Comparison of ENCODE assay signal across 13 cellular contexts in genomic region chr1:168613689-168614655, GRCh38. TPM values are rescaled to one million over a fixed set of nuclear protein-coding genes. Genes with fewer than 3 reads are reported as not detected.
A peak's percentile ranks its signal among the peaks of the same experiment; 100 is the strongest.
DNase-seq lines count a peak whose midpoint lies in the region; TF ChIP-seq lines count a peak whose summit lies in the region.
"Had no signal": no experiment of that assay in that cellular context is flagged by ENCODE, and none has a peak within 500 bp of the region (broad histone marks: within the 10 kb centered on the region; RNA-seq: fewer than 3 reads in every experiment).

No MANE protein-coding gene starts in this region.

- no peaks in the 10 kb centered on the region for H3K79me2 ChIP-seq in H9 (ENCODE audit: insufficient read depth, low read length)
- H3K79me2 ChIP-seq: hepatocyte had no signal

- H3K36me3 ChIP-seq in mesodermal cell (ENCODE audit: control insufficient read depth, insufficient read depth, low read length) (no peaks in the 10 kb centered on the region), uterus (no peaks in the 10 kb centered on the region)
- H3K36me3 ChIP-seq: upper lobe of left lung had no signal

- no peak overlapping the region for H2BK20ac ChIP-seq in H9 (ENCODE audit: low read depth, low read length, poor library complexity, severe bottlenecking)

- no peaks in the 10 kb centered on the region for H3K27me3 ChIP-seq in dorsolateral prefrontal cortex
- no peaks in the 10 kb centered on the region for H3K27me3 ChIP-seq in uterus
- H3K27me3 ChIP-seq in H9 (ENCODE audit: insufficient read depth, low read length), result no peaks in the 10 kb centered on the region
- H3K27me3 ChIP-seq: hepatocyte, upper lobe of left lung had no signal

- no peak overlapping the region for H4K8ac ChIP-seq in H9 (replicated peaks; ENCODE audit: insufficient read length, low read depth, low read length)

- H3K9me3 Mint-ChIP-seq in endothelial cell (ENCODE audit: unreplicated experiment) (no peaks in the 10 kb centered on the region), H9 (no peaks in the 10 kb centered on the region)

- H2BK15ac ChIP-seq in H9 (ENCODE audit: low read depth, low read length), result no peak overlapping the region

- no peak overlapping the region for H3K4ac ChIP-seq in H9 (ENCODE audit: low read depth, low read length)

- H3K9ac ChIP-seq in H9 (ENCODE audit: extremely low read depth, insufficient read length, low read length), result no peak overlapping the region

- H3K4me3 Mint-ChIP-seq in endothelial cell (ENCODE audit: unreplicated experiment), result no peak overlapping the region
- no peak overlapping the region for H3K4me3 Mint-ChIP-seq in H9

- no peak overlapping the region for H3K14ac ChIP-seq in H9 (ENCODE audit: insufficient read depth, low read length)

- H4K5ac ChIP-seq in H9 (ENCODE audit: insufficient read length, low read depth, low read length), result no peak overlapping the region

- peak overlapping the region in 29 of 59 donors; percentile 2 to 48 (median 25) for H3K4me3 ChIP-seq in dorsolateral prefrontal cortex
- no peak overlapping the region for H3K4me3 ChIP-seq in mesodermal cell (ENCODE audit: extremely low read depth, insufficient read depth, low read length, poor library complexity, severe bottlenecking)
- no peak overlapping the region for H3K4me3 ChIP-seq in uterus
- H3K4me3 ChIP-seq: coronary artery, hepatocyte, upper lobe of left lung had no signal

- no peak overlapping the region for H2AK5ac ChIP-seq in H9 (ENCODE audit: insufficient read length, low read length)

- H3K27ac Mint-ChIP-seq in endothelial cell (ENCODE audit: unreplicated experiment) (no peak overlapping the region), H9 (no peak overlapping the region)

- 71 to 78% methylated on average over 10 to 13 of the region's 16 CpGs for WGBS in mesodermal cell (ENCODE audit: insufficient coverage in 2 of 2), 2 experiments
- no CpG with 5 or more reads among the region's 16 CpGs for WGBS in H9 (ENCODE audit: extremely low coverage, insufficient read length, low lambda C conversion rate)

- TF ChIP-seq CTCF in dorsolateral prefrontal cortex (IDR thresholded peaks at IDR 0.05 in 54 of 56, conservative IDR thresholded peaks at IDR 0.05 in 2 of 56; ENCODE audit: low read depth in 1 of 56, partially characterized antibody in 56 of 56), result no peak
- TF ChIP-seq CTCF in uterus (IDR thresholded peaks at IDR 0.05), result no peak
- TF ChIP-seq CTCF in endothelial cell (IDR thresholded peaks at IDR 0.05; ENCODE audit: unreplicated experiment), result no peak
- no peak for TF ChIP-seq CTCF in H9 (conservative IDR thresholded peaks at IDR 0.05)

- no peak overlapping the region for H3T11ph ChIP-seq in H9 (ENCODE audit: low read length)

- no peak overlapping the region for H3K23ac ChIP-seq in H9 (ENCODE audit: insufficient read length, low read depth, low read length)

- no peaks in the 10 kb centered on the region for H3K36me3 Mint-ChIP-seq in endothelial cell (ENCODE audit: low read depth, unreplicated experiment)
- no peaks in the 10 kb centered on the region for H3K36me3 Mint-ChIP-seq in H9 (ENCODE audit: insufficient read depth in 1 of 3, low read depth in 3 of 3)

- H2BK5ac ChIP-seq in H9 (ENCODE audit: insufficient read length, low read length), result no peak overlapping the region

- no peak overlapping the region for H2AFZ ChIP-seq in H9 (ENCODE audit: low read length)
- H2AFZ ChIP-seq: hepatocyte had no signal

- H3K9me3 ChIP-seq in mesodermal cell (ENCODE audit: control insufficient read depth, low read length), result no peaks in the 10 kb centered on the region
- H3K9me3 ChIP-seq in uterus, result no peaks in the 10 kb centered on the region
- H3K9me3 ChIP-seq in H9 (ENCODE audit: control insufficient read depth, low read depth, low read length), result no peaks in the 10 kb centered on the region
- H3K9me3 ChIP-seq: upper lobe of left lung had no signal

- no peak overlapping the region for H4K91ac ChIP-seq in H9 (ENCODE audit: insufficient read length, low read depth, low read length)

- H3K27me3 Mint-ChIP-seq in endothelial cell (ENCODE audit: unreplicated experiment) (no peaks in the 10 kb centered on the region), H9 (ENCODE audit: low read depth) (no peaks in the 10 kb centered on the region)

- H3K79me1 ChIP-seq in H9 (ENCODE audit: insufficient read depth, low read depth, low read length, poor library complexity, severe bottlenecking), result no peaks in the 10 kb centered on the region

- H3K27ac ChIP-seq in dorsolateral prefrontal cortex, result peak overlapping the region in 43 of 59 donors; percentile 4 to 72 (median 50)
- peak overlapping the region; percentile 65 for H3K27ac ChIP-seq in mesodermal cell (ENCODE audit: low read depth, low read length, severe bottlenecking)
- H3K27ac ChIP-seq in uterus, result peak overlapping the region; percentile 69 to 76
- no peak overlapping the region for H3K27ac ChIP-seq in H9 (ENCODE audit: insufficient read length, low read depth, low read length)
- H3K27ac ChIP-seq: coronary artery, hepatocyte, VCaP had no signal

- DNase-seq in NCI-H2171 (lab: John Stamatoyannopoulos, UW), result peak; percentile 78
- DNase-seq in dorsolateral prefrontal cortex, result peak in 1 of 10 donors; percentile 20
- DNase-seq in uterus, result peak; percentile 76 to 78
- no peak for DNase-seq in stimulated activated CD4-positive, alpha-beta T cell treated with anti-CD3 and anti-CD28 coated beads, Interleukin-4, amount 100 ng/mL, for 1 hour
- no peak for DNase-seq in endothelial cell (ENCODE audit: low spot score)
- DNase-seq in H9, result no peak
- DNase-seq: DND-41, upper lobe of left lung had no signal

- H3K4me2 ChIP-seq in H9 (ENCODE audit: insufficient read depth, insufficient read length, low read length), result no peak overlapping the region
- H3K4me2 ChIP-seq: hepatocyte had no signal

- H3K18ac ChIP-seq in H9 (ENCODE audit: insufficient read length, low read depth, low read length), result no peak overlapping the region

- H4K20me1 ChIP-seq in H9 (ENCODE audit: control insufficient read depth, insufficient read depth, insufficient read length), result no peaks in the 10 kb centered on the region

- H3K4me1 Mint-ChIP-seq in endothelial cell (ENCODE audit: unreplicated experiment), result no peaks in the 10 kb centered on the region
- peaks cover 6 to 11% of the 10 kb centered on the region in 2 experiments for H3K4me1 Mint-ChIP-seq in H9

- intact Hi-C loops in dorsolateral prefrontal cortex (cut with DNase I) (no loop called here), uterus (cut with DNase I; ENCODE audit: low total_unique reads) (no loop called here)

- H3K56ac ChIP-seq in H9 (ENCODE audit: insufficient read length, low read depth, low read length), result no peak overlapping the region

- no peak overlapping the region for H2BK12ac ChIP-seq in H9 (ENCODE audit: insufficient read length, low read depth, low read length)

- H3K23me2 ChIP-seq in H9 (ENCODE audit: insufficient read length, low read depth, low read length, poor library complexity, severe bottlenecking), result no peaks in the 10 kb centered on the region

- no peak overlapping the region for H2BK120ac ChIP-seq in H9 (ENCODE audit: low read depth, low read length, poor library complexity, severe bottlenecking)

- peaks cover 6% of the 10 kb centered on the region for H3K4me1 ChIP-seq in mesodermal cell (ENCODE audit: control insufficient read depth, insufficient read depth, low read length, poor library complexity, severe bottlenecking)
- peaks cover 6 to 27% of the 10 kb centered on the region in 2 donors for H3K4me1 ChIP-seq in uterus
- no peaks in the 10 kb centered on the region for H3K4me1 ChIP-seq in H9 (ENCODE audit: insufficient read depth, low read length)

- TF ChIP-seq POLR2A in uterus (IDR thresholded peaks at IDR 0.05), result no peak

RNA-seq across cellular contexts. Expression of gene XCL1, which starts 37.6 kb away (rescaled TPM):
- under 1 TPM in 7 of 120 experiments, not detected in 113; 0.34 to 0.78 (median 0.36) TPM for total RNA-seq in dorsolateral prefrontal cortex
- not detected for polyA plus RNA-seq in mesodermal cell (2013, experiment 1 of 2)
- not detected for polyA plus RNA-seq in mesodermal cell (2013, experiment 2 of 2)
- under 1 TPM in 2 of 4 donors, not detected in 2; 0.55 to 0.58 TPM for total RNA-seq in uterus
- total RNA-seq in endothelial cell (ENCODE audit: unreplicated experiment), result not detected
- 0.22 and 0.26 TPM in 2 replicates for total RNA-seq in H9 (2021)
- total RNA-seq: OCI-LY7 had no signal

Comparison
In these comparisons a context has a peak if more than half of its experiments do, and no peak if none do; other contexts are left out.
1. DNase-seq: peak in NCI-H2171 (single experiment) and uterus (2 of 2); none in stimulated activated CD4-positive, alpha-beta T cell treated with anti-CD3 and anti-CD28 coated beads, Interleukin-4, amount 100 ng/mL, for 1 hour (single experiment), endothelial cell (single experiment) and H9 (single experiment).